ENCODE assay signal across 17 cellular contexts in the genomic region with DNA sequence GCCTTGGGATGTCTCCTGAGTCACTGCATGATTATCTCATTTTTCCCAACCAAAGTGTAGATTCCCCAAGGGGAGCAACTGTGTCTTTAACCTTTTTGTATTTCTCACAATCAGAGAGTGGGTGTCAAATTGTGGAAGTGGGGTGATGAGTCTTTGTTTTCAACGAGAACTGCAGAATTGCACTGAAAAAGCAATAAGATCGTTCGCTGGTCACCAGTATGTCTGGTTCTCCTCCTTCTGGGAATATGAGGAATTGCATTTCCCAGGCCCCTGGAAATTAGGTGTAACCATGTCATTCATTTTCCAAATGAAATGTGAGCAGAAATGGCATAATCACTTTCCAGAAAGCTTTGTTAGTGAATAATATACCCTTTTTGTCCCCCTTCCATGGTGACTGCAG.
DNase-seq lines count a peak whose midpoint lies in the region; ATAC-seq and TF ChIP-seq lines count a peak whose summit lies in the region.
"Had no signal": no experiment of that assay in that cellular context is flagged by ENCODE, and none has a peak within 500 bp of the region (broad histone marks: within the 10 kb centered on the region; RNA-seq: fewer than 3 reads in every experiment).

No MANE protein-coding gene starts in this region.

- H3K4me1 ChIP-seq in body of pancreas (no peaks in the 10 kb centered on the region), thyroid gland (no peaks in the 10 kb centered on the region)

- H3K4me1 Mint-ChIP-seq in nephron (no peaks in the 10 kb centered on the region), T-helper 17 cell (no peaks in the 10 kb centered on the region)
- H3K4me1 Mint-ChIP-seq: activated naive CD8-positive, alpha-beta T cell treated with anti-CD3 and anti-CD28 coated beads, Interleukin-2, amount 50 U/mL, for 24 hours; CD4-positive, alpha-beta memory T cell; stimulated activated naive CD8-positive, alpha-beta T cell treated with anti-CD3 and anti-CD28 coated beads, Interleukin-15, amount 100 ng/mL, for 72 hours had no signal

- H3K27ac Mint-ChIP-seq in nephron (no peak overlapping the region), T-helper 17 cell (no peak overlapping the region)
- H3K27ac Mint-ChIP-seq: activated naive CD8-positive, alpha-beta T cell treated with anti-CD3 and anti-CD28 coated beads, Interleukin-2, amount 50 U/mL, for 24 hours; CD4-positive, alpha-beta memory T cell; stimulated activated naive CD8-positive, alpha-beta T cell treated with anti-CD3 and anti-CD28 coated beads, Interleukin-15, amount 100 ng/mL, for 72 hours had no signal

- DNase-seq in BJ (ENCODE audit: low read depth) (no peak), LNCaP clone FGC (ENCODE audit: low read depth) (no peak), epithelial cell of proximal tubule (ENCODE audit: low read depth) (no peak), body of pancreas (no peak), thyroid gland (no peak), T-helper 17 cell (no peak), NCI-H1105 (lab: John Stamatoyannopoulos, UW) (no peak)
- DNase-seq: activated naive CD8-positive, alpha-beta T cell treated with anti-CD3 and anti-CD28 coated beads, Interleukin-2, amount 50 U/mL, for 24 hours; CD4-positive, alpha-beta memory T cell; effector memory CD4-positive, alpha-beta T cell; hippocampal formation; NCI-H1417 treated with DMSO at 0.1 percent for 48 hours; NCI-H748 treated with DMSO at 0.1 percent for 48 hours; right cardiac atrium; stimulated activated naive CD8-positive, alpha-beta T cell treated with anti-CD3 and anti-CD28 coated beads, Interleukin-15, amount 100 ng/mL, for 72 hours had no signal

- H3K9me3 ChIP-seq in body of pancreas (no peaks in the 10 kb centered on the region), thyroid gland (no peaks in the 10 kb centered on the region), T-helper 17 cell (ENCODE audit: control insufficient read depth, low read length, poor library complexity, severe bottlenecking) (no peaks in the 10 kb centered on the region)

- H3K27me3 Mint-ChIP-seq in nephron (ENCODE audit: low read depth) (no peaks in the 10 kb centered on the region), T-helper 17 cell (peaks cover 6% of the 10 kb centered on the region)
- H3K27me3 Mint-ChIP-seq: activated naive CD8-positive, alpha-beta T cell treated with anti-CD3 and anti-CD28 coated beads, Interleukin-2, amount 50 U/mL, for 24 hours; stimulated activated naive CD8-positive, alpha-beta T cell treated with anti-CD3 and anti-CD28 coated beads, Interleukin-15, amount 100 ng/mL, for 72 hours had no signal

- TF ChIP-seq POLR2A in body of pancreas (IDR thresholded peaks at IDR 0.05) = no peak
- no peak for TF ChIP-seq POLR2A in thyroid gland (IDR thresholded peaks at IDR 0.05)

- 46 to 56% methylated on average over 3 of the region's 3 CpGs for WGBS in body of pancreas, 2 donors
- 51 to 56% methylated on average over 3 of the region's 3 CpGs for WGBS in thyroid gland, 2 donors

- ATAC-seq in body of pancreas (no peak), T-helper 17 cell (no peak)
- ATAC-seq: activated CD4-positive, CD25-positive, alpha-beta regulatory T cell treated with anti-CD3 and anti-CD28 coated beads, Interleukin-2, amount 50 U/mL, for 24 hours; activated naive CD8-positive, alpha-beta T cell treated with anti-CD3 and anti-CD28 coated beads, Interleukin-2, amount 50 U/mL, for 24 hours; right cardiac atrium; stimulated activated naive CD8-positive, alpha-beta T cell treated with anti-CD3 and anti-CD28 coated beads, Interleukin-15, amount 100 ng/mL, for 72 hours had no signal

- H3K36me3 ChIP-seq in BJ (ENCODE audit: control insufficient read depth, insufficient read depth, low read length) = no peaks in the 10 kb centered on the region
- H3K36me3 ChIP-seq in body of pancreas (replicated peaks in 1 of 2; ENCODE audit: insufficient read depth in 1 of 2, low read depth in 2 of 2) = no peaks in the 10 kb centered on the region
- no peaks in the 10 kb centered on the region for H3K36me3 ChIP-seq in thyroid gland

- intact Hi-C loops in body of pancreas (cut with DNase I) (no loop called here), thyroid gland (cut with DNase I) (no loop called here)

- POLR2A ChIA-PET in BJ (lab: Charles Lee) = no interaction called here

- TF ChIP-seq CTCF in BJ (IDR thresholded peaks at IDR 0.05; ENCODE audit: insufficient read depth, low read depth, low read length) (0 out of 2 replicates have a peak, but pooled peaks have one; percentile 18), LNCaP clone FGC (IDR thresholded peaks at IDR 0.05; ENCODE audit: control insufficient read depth, extremely low read depth, insufficient read depth) (peak; percentile 56), epithelial cell of proximal tubule (conservative IDR thresholded peaks at IDR 0.05; ENCODE audit: low read depth, low read length) (peak; percentile 58), nephron (IDR thresholded peaks at IDR 0.05; ENCODE audit: unreplicated experiment in 3 of 3) (peak; percentile 51 to 55 (median 54)), body of pancreas (IDR thresholded peaks at IDR 0.05) (peak in 2 of 7 experiments; percentile 5 to 8), thyroid gland (IDR thresholded peaks at IDR 0.05) (peak in 1 of 6 experiments; percentile 16)

- H3K4me3 Mint-ChIP-seq in nephron (no peak overlapping the region), T-helper 17 cell (no peak overlapping the region)
- H3K4me3 Mint-ChIP-seq: activated naive CD8-positive, alpha-beta T cell treated with anti-CD3 and anti-CD28 coated beads, Interleukin-2, amount 50 U/mL, for 24 hours; CD4-positive, alpha-beta memory T cell; stimulated activated naive CD8-positive, alpha-beta T cell treated with anti-CD3 and anti-CD28 coated beads, Interleukin-15, amount 100 ng/mL, for 72 hours had no signal

- H3K4me3 ChIP-seq in BJ (ENCODE audit: low read depth, low read length) (no peak overlapping the region), LNCaP clone FGC (ENCODE audit: low read depth, low read length) (no peak overlapping the region), epithelial cell of proximal tubule (ENCODE audit: low read depth, low read length) (no peak overlapping the region), body of pancreas (no peak overlapping the region), thyroid gland (replicated peaks in 1 of 3) (no peak overlapping the region)

- H3K27me3 ChIP-seq in BJ (ENCODE audit: control insufficient read depth, insufficient read depth, low read length) (no peaks in the 10 kb centered on the region), body of pancreas (no peaks in the 10 kb centered on the region), thyroid gland (no peaks in the 10 kb centered on the region)

- H3K27ac ChIP-seq in body of pancreas = no peak overlapping the region
- H3K27ac ChIP-seq in thyroid gland = no peak overlapping the region

- H3K36me3 Mint-ChIP-seq in nephron (ENCODE audit: low read depth) (no peaks in the 10 kb centered on the region), T-helper 17 cell (ENCODE audit: low read depth) (no peaks in the 10 kb centered on the region)
- H3K36me3 Mint-ChIP-seq: CD4-positive, alpha-beta memory T cell had no signal

- no peaks in the 10 kb centered on the region for H3K9me3 Mint-ChIP-seq in nephron
- H3K9me3 Mint-ChIP-seq: activated naive CD8-positive, alpha-beta T cell treated with anti-CD3 and anti-CD28 coated beads, Interleukin-2, amount 50 U/mL, for 24 hours; stimulated activated naive CD8-positive, alpha-beta T cell treated with anti-CD3 and anti-CD28 coated beads, Interleukin-15, amount 100 ng/mL, for 72 hours had no signal

- CTCF ChIA-PET in BJ (lab: Yijun Ruan, JAX) = no interaction called here
